ENCODE assay signal across 11 cellular contexts in the genomic region with DNA sequence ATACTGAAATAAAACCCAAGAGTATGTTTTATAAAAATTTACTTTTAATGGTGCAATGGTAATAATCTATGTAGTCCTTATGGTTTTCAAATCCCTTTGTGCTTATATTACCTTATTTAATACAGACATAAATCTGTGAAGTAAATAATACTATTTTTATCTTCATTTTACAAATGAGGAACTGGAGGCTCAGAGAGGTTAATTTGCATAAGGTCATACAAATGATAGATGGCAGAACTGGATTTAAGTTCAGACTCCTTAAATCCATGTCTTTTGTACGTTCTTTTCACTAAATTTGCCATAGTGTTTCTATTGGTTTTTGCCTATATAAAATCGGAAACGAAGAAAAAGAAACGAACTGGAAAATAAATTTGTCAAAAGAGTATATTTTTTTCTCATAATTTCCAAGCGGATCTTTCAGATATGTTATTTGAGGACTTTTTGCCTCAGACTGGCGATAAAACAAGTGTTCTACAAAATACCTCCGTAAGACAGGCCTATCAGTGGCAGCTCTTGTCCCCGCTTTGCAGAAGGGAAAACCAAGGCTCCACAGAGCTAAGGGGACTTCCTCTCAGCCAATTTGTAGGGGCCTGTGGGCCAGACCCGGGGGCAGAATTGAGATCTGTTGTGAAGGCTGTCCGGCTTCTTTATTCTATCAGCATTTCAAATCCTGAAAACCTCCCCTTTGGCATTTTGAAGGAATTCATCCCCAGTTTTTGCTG. TPM values are rescaled to one million over a fixed set of nuclear protein-coding genes. Genes with fewer than 3 reads are reported as not detected.
A peak's percentile ranks its signal among the peaks of the same experiment; 100 is the strongest.
DNase-seq lines count a peak whose midpoint lies in the region; ATAC-seq and TF ChIP-seq lines count a peak whose summit lies in the region.
"Had no signal": no experiment of that assay in that cellular context is flagged by ENCODE, and none has a peak within 500 bp of the region (broad histone marks: within the 10 kb centered on the region; RNA-seq: fewer than 3 reads in every experiment).

No MANE protein-coding gene starts in this region.

- H3K4me1 ChIP-seq in PC-3 (ENCODE audit: insufficient read depth, low read length): peaks cover 43% of the 10 kb centered on the region
- H3K4me1 ChIP-seq in fibroblast of lung (ENCODE audit: control insufficient read depth, extremely low read depth, insufficient read depth, low read length): no peaks in the 10 kb centered on the region
- peaks cover 16% of the 10 kb centered on the region for H3K4me1 ChIP-seq in stomach smooth muscle (ENCODE audit: control insufficient read depth, insufficient read depth, low read length)

- H3K27ac Mint-ChIP-seq in activated CD4-positive, alpha-beta T cell treated with anti-CD3 and anti-CD28 coated beads, Interleukin-2, amount 10 ng/mL, durations not matched to agents 24 days and 14 days: peak overlapping the region; percentile 97

- peaks cover 62% of the 10 kb centered on the region for H3K4me1 Mint-ChIP-seq in activated CD4-positive, alpha-beta T cell treated with anti-CD3 and anti-CD28 coated beads, Interleukin-2, amount 10 ng/mL, durations not matched to agents 24 days and 14 days

- H3K9ac ChIP-seq in PC-3 (ENCODE audit: low read length): peak overlapping the region; percentile 83
- no peak overlapping the region for H3K9ac ChIP-seq in fibroblast of lung (ENCODE audit: insufficient read depth, low read length)
- H3K9ac ChIP-seq in stomach smooth muscle (ENCODE audit: low read length in 2 of 2): peak overlapping the region in 1 of 2 donors; percentile 60

- H3K4me2 ChIP-seq in PC-3 (ENCODE audit: low read length): peak overlapping the region; percentile 98
- H3K4me2 ChIP-seq in fibroblast of lung (ENCODE audit: extremely low read depth, insufficient read depth, low read length): peak overlapping the region; percentile 84

- H3K4me3 ChIP-seq in PC-3 (ENCODE audit: low read length) (peak overlapping the region; percentile 94), fibroblast of lung (replicated peaks in 1 of 4; ENCODE audit: control extremely low read depth in 1 of 4, insufficient read depth in 1 of 4, low read depth in 3 of 4, low read length in 4 of 4) (no peak overlapping the region), stomach smooth muscle (ENCODE audit: low read length in 2 of 2) (peak overlapping the region; percentile 89 to 91)

- H3F3A ChIP-seq in PC-3 (ENCODE audit: low read length, unreplicated experiment): no peaks in the 10 kb centered on the region

- H3K4me3 Mint-ChIP-seq in activated CD4-positive, alpha-beta T cell treated with anti-CD3 and anti-CD28 coated beads, Interleukin-2, amount 10 ng/mL, durations not matched to agents 24 days and 14 days: peak overlapping the region; percentile 100

- H3K27ac ChIP-seq in PC-3 (ENCODE audit: low read length): peak overlapping the region; percentile 94
- no peak overlapping the region for H3K27ac ChIP-seq in fibroblast of lung (ENCODE audit: insufficient read depth, low read length)
- H3K27ac ChIP-seq in stomach smooth muscle (ENCODE audit: low read length): peak overlapping the region; percentile 71
- no peak overlapping the region for H3K27ac ChIP-seq in substantia nigra (ENCODE audit: low read depth, low read length, poor library complexity, severe bottlenecking)

- H3K9me3 ChIP-seq in PC-3 (ENCODE audit: low read length) (no peaks in the 10 kb centered on the region), fibroblast of lung (ENCODE audit: control insufficient read depth, insufficient read depth, low read depth, low read length) (no peaks in the 10 kb centered on the region), stomach smooth muscle (ENCODE audit: control insufficient read depth in 2 of 2, low read length in 2 of 2) (no peaks in the 10 kb centered on the region)
- H3K9me3 ChIP-seq: uterus had no signal

- H2AFZ ChIP-seq in PC-3 (ENCODE audit: low read length) (0 out of 2 replicates have a peak overlapping the region, but pooled peaks have one; percentile 84), fibroblast of lung (ENCODE audit: low read length) (no peak overlapping the region)

- H3K27me3 Mint-ChIP-seq in activated CD4-positive, alpha-beta T cell treated with anti-CD3 and anti-CD28 coated beads, Interleukin-2, amount 10 ng/mL, durations not matched to agents 24 days and 14 days: no peaks in the 10 kb centered on the region

- H3K9me3 Mint-ChIP-seq in activated CD4-positive, alpha-beta T cell treated with anti-CD3 and anti-CD28 coated beads, Interleukin-2, amount 10 ng/mL, durations not matched to agents 24 days and 14 days: no peaks in the 10 kb centered on the region

- H3K27me3 ChIP-seq in PC-3 (ENCODE audit: low read length) (no peaks in the 10 kb centered on the region), fibroblast of lung (ENCODE audit: control insufficient read depth, insufficient read depth, low read length) (no peaks in the 10 kb centered on the region), stomach smooth muscle (ENCODE audit: control insufficient read depth in 1 of 2, insufficient read depth in 2 of 2, low read length in 2 of 2) (no peaks in the 10 kb centered on the region)
- H3K27me3 ChIP-seq: uterus had no signal

- in situ Hi-C loops in G401 (cut with HindIII; ENCODE audit: low sequenced_read_pairs): no loop called here

- H3K9me2 ChIP-seq in PC-3 (replicated peaks; ENCODE audit: low read length): no peaks in the 10 kb centered on the region

- H3K79me2 ChIP-seq in PC-3 (ENCODE audit: low read length) (peaks cover 39% of the 10 kb centered on the region), fibroblast of lung (ENCODE audit: control insufficient read depth, insufficient read depth, low read length) (no peaks in the 10 kb centered on the region)

- TF ChIP-seq CTCF in PC-3 (conservative IDR thresholded peaks at IDR 0.05; ENCODE audit: low read depth, low read length): no peak
- TF ChIP-seq CTCF in fibroblast of lung (conservative IDR thresholded peaks at IDR 0.05 in 1 of 2, IDR thresholded peaks at IDR 0.05 in 1 of 2; ENCODE audit: low read depth in 1 of 2, low read length in 2 of 2): no peak

- POLR2A ChIA-PET in PC-3 (lab: Charles Lee; ENCODE audit: unreplicated experiment): no interaction called here

- DNase-seq in activated CD4-positive, alpha-beta T cell treated with anti-CD3 and anti-CD28 coated beads, Interleukin-2, amount 10 ng/mL, durations not matched to agents 24 days and 14 days: no peak
- DNase-seq in activated CD4-positive, alpha-beta T cell treated with anti-CD3 and anti-CD28 coated beads for 48 hours: no peak
- DNase-seq in PC-3 (no peak), fibroblast of lung (ENCODE audit: low read depth in 2 of 2) (no peak), midbrain (lab: John Stamatoyannopoulos, UW) (no peak), G401 (ENCODE audit: low spot score) (no peak), substantia nigra (lab: John Stamatoyannopoulos, UW) (no peak)
- DNase-seq: NCI-H1694 treated with DMSO at 0.1 percent for 48 hours, T1000, uterus had no signal

- CTCF ChIA-PET in PC-3 (lab: Charles Lee): no interaction called here

- intact Hi-C loops in activated CD4-positive, alpha-beta T cell treated with anti-CD3 and anti-CD28 coated beads, Interleukin-2, amount 10 ng/mL, durations not matched to agents 24 days and 14 days (cut with micrococcal nuclease): loop anchor here (1.0 to 5.0 kb wide), 6 partner anchors 10 to 366 kb away; a partner anchor contains a TSS
- intact Hi-C loops in PC-3 (cut with micrococcal nuclease): loop anchor here (5.0 kb wide), 2 partner anchors 32 to 43 kb away; no protein-coding TSS in a partner anchor

- peaks cover 57% of the 10 kb centered on the region for H3K36me3 Mint-ChIP-seq in activated CD4-positive, alpha-beta T cell treated with anti-CD3 and anti-CD28 coated beads, Interleukin-2, amount 10 ng/mL, durations not matched to agents 24 days and 14 days (ENCODE audit: low read depth)

- H4K20me1 ChIP-seq in PC-3 (ENCODE audit: low read length) (no peaks in the 10 kb centered on the region), fibroblast of lung (ENCODE audit: control insufficient read depth, extremely low read depth, insufficient read depth, low read length) (no peaks in the 10 kb centered on the region)

- BruUV-seq in PC-3 (replicated peaks; lab: Mats Ljungman, UMichigan): no TSS peak

- ATAC-seq in PC-3: no peak

- no peaks in the 10 kb centered on the region for H3K36me3 ChIP-seq in PC-3 (ENCODE audit: low read depth, low read length)
- H3K36me3 ChIP-seq in fibroblast of lung (ENCODE audit: control insufficient read depth, insufficient read depth, low read length): no peaks in the 10 kb centered on the region
- H3K36me3 ChIP-seq in stomach smooth muscle (ENCODE audit: control insufficient read depth in 2 of 2, insufficient read depth in 2 of 2, low read length in 2 of 2): no peaks in the 10 kb centered on the region
- H3K36me3 ChIP-seq: uterus had no signal

RNA-seq across cellular contexts. Expression of a gene that starts 1.1 kb away (rescaled TPM):
- total RNA-seq in activated CD4-positive, alpha-beta T cell treated with anti-CD3 and anti-CD28 coated beads, Interleukin-2, amount 10 ng/mL, durations not matched to agents 24 days and 14 days: 188 and 193 TPM in 2 replicates
- 11.8 and 20.0 TPM in 2 replicates for total RNA-seq in PC-3 (2014; rRNA removed)
- 30.6 and 37.7 TPM in 2 replicates for total RNA-seq in fibroblast of lung
- 23.8 and 36.7 TPM in 2 replicates for polyA plus RNA-seq in fibroblast of lung
- 19.8 and 25.7 TPM in 2 replicates for polyA plus RNA-seq in fibroblast of lung (2012)
- polyA minus RNA-seq in fibroblast of lung (ENCODE audit: low replicate concordance): 0.74 and 3.5 TPM in 2 replicates
- 22.6 and 39.4 TPM in 2 replicates for total RNA-seq in G401 (2014; rRNA removed; shearing (Covaris generic))

Comparison
In these comparisons a context has a peak if more than half of its experiments do, and no peak if none do; other contexts are left out.
1. H3K27ac ChIP-seq: peak in PC-3 (single experiment) and stomach smooth muscle (single experiment); none in fibroblast of lung (single experiment) and substantia nigra (single experiment).
2. H3K4me3 ChIP-seq: peak in PC-3 (single experiment) and stomach smooth muscle (2 of 2); none in fibroblast of lung (0 of 4).